Comparison of ENCODE assay signal across 1 cellular context in genomic region chr5:179154991-179155955, GRCh38.
TF ChIP-seq lines count a peak whose summit lies in the region.

No MANE protein-coding gene starts in this region.

TF ChIP-seq in HCT116, 20 proteins besides CTCF, POLR2A, EP300 and RAD21 (continued from another document):
- TF ChIP-seq REST (IDR thresholded peaks at IDR 0.05; ENCODE audit: low read depth) (no peak), SRF (IDR thresholded peaks at IDR 0.05; ENCODE audit: low read depth) (no peak), ZNF274 (IDR thresholded peaks at IDR 0.05; ENCODE audit: low read depth, low read length) (no peak), ZBTB33 (IDR thresholded peaks at IDR 0.05; ENCODE audit: extremely low read depth, insufficient replicate concordance, low read length) (no peak), EZH2 (IDR thresholded peaks at IDR 0.05) (no peak)
